Comparison of ENCODE assay signal across 15 cellular contexts in the genomic region with DNA sequence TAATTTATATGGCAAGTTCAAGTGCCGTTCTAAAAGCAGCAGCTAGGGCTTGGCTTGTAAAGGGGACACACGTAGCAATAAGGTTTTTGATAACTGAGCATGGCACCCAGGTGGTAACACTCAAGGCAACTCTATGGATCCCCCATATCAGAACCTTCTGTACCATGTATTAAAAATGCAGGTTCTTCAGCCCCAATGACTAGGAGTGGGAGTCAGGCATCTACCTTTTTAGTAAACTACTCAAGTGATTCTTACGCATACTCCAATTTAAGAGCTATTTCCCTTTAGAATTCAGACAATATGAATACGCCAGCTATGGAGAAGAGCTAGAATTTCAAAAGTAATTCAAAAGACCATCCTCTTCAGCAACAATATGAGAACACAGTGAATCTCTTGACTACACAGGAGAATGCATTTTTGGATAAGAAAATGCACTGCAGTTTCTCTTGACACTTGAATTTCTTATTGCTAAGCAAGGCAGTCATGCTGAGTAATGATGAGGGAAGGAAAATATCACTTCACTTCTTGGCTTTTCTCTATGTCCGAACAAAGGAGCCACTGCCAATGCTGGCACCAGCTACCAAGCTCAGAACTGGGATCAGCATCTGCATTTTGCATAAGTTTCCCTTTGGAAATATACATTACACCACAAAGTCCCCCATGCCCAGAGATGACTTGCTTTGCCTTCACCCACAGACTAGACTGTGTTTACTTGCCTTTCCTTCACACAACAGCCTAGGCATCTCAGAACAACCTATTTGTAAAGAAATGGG. TPM values are rescaled to one million over a fixed set of nuclear protein-coding genes. Genes with fewer than 3 reads are reported as not detected.
A peak's percentile ranks its signal among the peaks of the same experiment; 100 is the strongest.
DNase-seq lines count a peak whose midpoint lies in the region; ATAC-seq and TF ChIP-seq lines count a peak whose summit lies in the region.
"Had no signal": no experiment of that assay in that cellular context is flagged by ENCODE, and none has a peak within 500 bp of the region (broad histone marks: within the 10 kb centered on the region; RNA-seq: fewer than 3 reads in every experiment).

No MANE protein-coding gene starts in this region.

- peak; percentile 21 for ATAC-seq in SK-N-SH treated with all-trans-retinoic acid at 6 μM for 48 hours
- ATAC-seq in Panc1, result 0 out of 2 replicates have a peak, but pooled peaks have one; percentile 41
- ATAC-seq in right cardiac atrium, result peak; percentile 3 to 7
- ATAC-seq: activated CD8-positive, alpha-beta T cell treated with anti-CD3 and anti-CD28 coated beads, Interleukin-2, amount 10 ng/mL, durations not matched to agents 7 days and 5 days; effector memory CD8-positive, alpha-beta T cell had no signal

- no peak for DNase-seq in SK-N-SH
- DNase-seq in Panc1 (ENCODE audit: low read depth, low spot score), result no peak
- peak in 1 of 3 donors; percentile 62 for DNase-seq in right cardiac atrium
- peak; percentile 38 for DNase-seq in stromal cell of bone marrow (ENCODE audit: low read depth)
- no peak for DNase-seq in NCI-H1092 treated with DMSO at 0.1 percent for 48 hours (lab: John Stamatoyannopoulos, UW)
- no peak for DNase-seq in central memory CD4-positive, alpha-beta T cell
- DNase-seq in NCI-H1417 treated with DMSO at 0.1 percent for 48 hours (lab: John Stamatoyannopoulos, UW), result no peak
- DNase-seq: 8988T; activated CD8-positive, alpha-beta T cell treated with anti-CD3 and anti-CD28 coated beads, Interleukin-2, amount 10 ng/mL, durations not matched to agents 7 days and 5 days; activated effector memory CD4-positive, alpha-beta T cell treated with anti-CD3 and anti-CD28 coated beads, Interleukin-2, amount 50 U/mL, for 16 hours; effector memory CD8-positive, alpha-beta T cell; SJCRH30; stimulated activated CD4-positive, alpha-beta T cell treated with anti-CD3 and anti-CD28 coated beads, Interleukin-4, amount 100 ng/mL, for 4 hours had no signal

- no peak for TF ChIP-seq CTCF in SK-N-SH (IDR thresholded peaks at IDR 0.05)
- no peak for TF ChIP-seq CTCF in Panc1 (IDR thresholded peaks at IDR 0.05)

- no peaks in the 10 kb centered on the region for H3K36me3 ChIP-seq in SK-N-SH (replicated peaks in 1 of 2; ENCODE audit: control insufficient read depth in 1 of 2, insufficient read depth in 2 of 2, low read length in 1 of 2)
- no peaks in the 10 kb centered on the region; the same call in 1 of the 2 replicates for H3K36me3 ChIP-seq in Panc1 (ENCODE audit: control insufficient read depth, insufficient read depth, low read length)
- H3K36me3 ChIP-seq: ascending aorta, SJCRH30 had no signal

- no peak overlapping the region for H3K4me2 ChIP-seq in SK-N-SH

- H3K27me3 ChIP-seq in SK-N-SH (ENCODE audit: insufficient read depth) (no peaks in the 10 kb centered on the region), Panc1 (ENCODE audit: control insufficient read depth, insufficient read depth, low read length) (no peaks in the 10 kb centered on the region), right cardiac atrium (ENCODE audit: control insufficient read depth, insufficient read depth) (no peaks in the 10 kb centered on the region)
- H3K27me3 ChIP-seq: ascending aorta, SJCRH30 had no signal

- peaks cover 5% of the 10 kb centered on the region for H3F3A ChIP-seq in SK-N-SH (replicated peaks; ENCODE audit: insufficient read depth)

- TF ChIP-seq EP300 in SK-N-SH (IDR thresholded peaks at IDR 0.05; ENCODE audit: borderline replicate concordance in 1 of 2, low read depth in 1 of 2, low read length in 1 of 2), result no peak

- WGBS in SK-N-SH (ENCODE audit: low lambda C conversion rate), result 78% methylated on average over 5 of the region's 5 CpGs
- 52% methylated on average over 5 of the region's 5 CpGs for WGBS in right cardiac atrium

- H3K9me2 ChIP-seq in SK-N-SH, result no peaks in the 10 kb centered on the region

- H3K9me3 ChIP-seq in SK-N-SH, result no peaks in the 10 kb centered on the region
- no peaks in the 10 kb centered on the region for H3K9me3 ChIP-seq in Panc1 (ENCODE audit: control insufficient read depth, insufficient read depth, low read depth, low read length)
- H3K9me3 ChIP-seq in right cardiac atrium (ENCODE audit: control insufficient read depth, low read length), result no peaks in the 10 kb centered on the region
- H3K9me3 ChIP-seq: ascending aorta, SJCRH30 had no signal

- no TSS peak for BruUV-seq in Panc1 (replicated peaks; lab: Mats Ljungman, UMichigan)

- H2AFZ ChIP-seq in SK-N-SH (ENCODE audit: low read depth), result no peak overlapping the region

- H4K20me1 ChIP-seq in SK-N-SH (ENCODE audit: insufficient read depth), result no peaks in the 10 kb centered on the region

- POLR2A ChIA-PET in SK-N-SH (lab: Yijun Ruan, JAX) (no interaction called here), Panc1 (lab: Charles Lee) (no interaction called here)

- H3K79me2 ChIP-seq in SK-N-SH (ENCODE audit: insufficient read depth), result no peaks in the 10 kb centered on the region

- in situ Hi-C loops in Panc1 (cut with HindIII; ENCODE audit: low pct_unique_long_range_greater_than_20kb, low sequenced_read_pairs), result no loop called here

- H3K27ac ChIP-seq in SK-N-SH (ENCODE audit: low read depth in 2 of 2, low read length in 1 of 2) (no peak overlapping the region), Panc1 (ENCODE audit: low read length) (peak overlapping the region; percentile 25), right cardiac atrium (ENCODE audit: low read length) (peak overlapping the region; percentile 40)
- H3K27ac ChIP-seq: SJCRH30 had no signal

- intact Hi-C loops in Panc1 (cut with micrococcal nuclease; ENCODE audit: unreplicated experiment) (no loop called here), right cardiac atrium (cut with DNase I) (no loop called here)

- H3K9ac ChIP-seq in SK-N-SH, result no peak overlapping the region

- H3K4me3 ChIP-seq in SK-N-SH (ENCODE audit: low read depth in 2 of 2, low read length in 1 of 2) (no peak overlapping the region), Panc1 (ENCODE audit: low read depth in 2 of 2, low read length in 2 of 2) (no peak overlapping the region), right cardiac atrium (ENCODE audit: low read length) (no peak overlapping the region)
- H3K4me3 ChIP-seq: ascending aorta, SJCRH30 had no signal

- peaks cover 0 to 5% of the 10 kb centered on the region in 2 experiments; a peak in 1 of 4 replicates for H3K4me1 ChIP-seq in SK-N-SH (ENCODE audit: control insufficient read depth in 1 of 2, insufficient read depth in 2 of 2, low read depth in 1 of 2, low read length in 1 of 2)
- H3K4me1 ChIP-seq in Panc1 (ENCODE audit: control insufficient read depth, insufficient read depth, low read length), result peaks cover 55% of the 10 kb centered on the region
- peaks cover 19% of the 10 kb centered on the region for H3K4me1 ChIP-seq in right cardiac atrium (ENCODE audit: control insufficient read depth, insufficient read depth, low read length)
- H3K4me1 ChIP-seq: SJCRH30 had no signal

- CTCF ChIA-PET in SK-N-SH (lab: Yijun Ruan, JAX) (no interaction called here), Panc1 (lab: Charles Lee) (interaction anchor here (1.3 kb wide), 1 partner anchor 100 kb away, joined by 9 read pairs; no protein-coding TSS in a partner anchor)

- TF ChIP-seq RAD21 in SK-N-SH (IDR thresholded peaks at IDR 0.05; ENCODE audit: low read length), result no peak

TF ChIP-seq in SK-N-SH treated with all-trans-retinoic acid at 6 μM for 48 hours, 23 proteins besides CTCF, POLR2A, EP300 and RAD21 (continues in another document):
- TF ChIP-seq ZFP3 (CRISPR knock-in tag; IDR thresholded peaks at IDR 0.05) (no peak), ZNF565 (CRISPR knock-in tag; conservative IDR thresholded peaks at IDR 0.05; ENCODE audit: low read depth) (no peak), TCF4 (CRISPR knock-in tag; IDR thresholded peaks at IDR 0.05; ENCODE audit: borderline replicate concordance) (no peak), GLIS3 (CRISPR knock-in tag; IDR thresholded peaks at IDR 0.05) (no peak), BACH2 (CRISPR knock-in tag; IDR thresholded peaks at IDR 0.05; ENCODE audit: borderline replicate concordance) (no peak), SNAI2 (CRISPR knock-in tag; IDR thresholded peaks at IDR 0.05) (no peak)
- TF ChIP-seq, protein P1, sequence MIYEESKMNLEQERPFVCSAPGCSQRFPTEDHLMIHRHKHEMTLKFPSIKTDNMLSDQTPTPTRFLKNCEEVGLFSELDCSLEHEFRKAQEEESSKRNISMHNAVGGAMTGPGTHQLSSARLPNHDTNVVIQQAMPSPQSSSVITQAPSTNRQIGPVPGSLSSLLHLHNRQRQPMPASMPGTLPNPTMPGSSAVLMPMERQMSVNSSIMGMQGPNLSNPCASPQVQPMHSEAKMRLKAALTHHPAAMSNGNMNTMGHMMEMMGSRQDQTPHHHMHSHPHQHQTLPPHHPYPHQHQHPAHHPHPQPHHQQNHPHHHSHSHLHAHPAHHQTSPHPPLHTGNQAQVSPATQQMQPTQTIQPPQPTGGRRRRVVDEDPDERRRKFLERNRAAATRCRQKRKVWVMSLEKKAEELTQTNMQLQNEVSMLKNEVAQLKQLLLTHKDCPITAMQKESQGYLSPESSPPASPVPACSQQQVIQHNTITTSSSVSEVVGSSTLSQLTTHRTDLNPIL (CRISPR knock-in tag; IDR thresholded peaks at IDR 0.05; ENCODE audit: low read depth), result no peak

TF ChIP-seq in SK-N-SH, 30 proteins besides CTCF, POLR2A, EP300 and RAD21 (continues in another document):
- TF ChIP-seq NRF1 (IDR thresholded peaks at IDR 0.05; ENCODE audit: low read depth, low read length) (no peak), EZH2phosphoT487 (IDR thresholded peaks at IDR 0.05; ENCODE audit: borderline replicate concordance, low read depth) (no peak), TEAD4 (IDR thresholded peaks at IDR 0.05; ENCODE audit: borderline replicate concordance, insufficient read depth) (no peak), CHD2 (IDR thresholded peaks at IDR 0.05; ENCODE audit: low read length, partially characterized antibody) (no peak), YY1 (IDR thresholded peaks at IDR 0.05; ENCODE audit: low read depth) (no peak)
- TF ChIP-seq, protein P2, sequence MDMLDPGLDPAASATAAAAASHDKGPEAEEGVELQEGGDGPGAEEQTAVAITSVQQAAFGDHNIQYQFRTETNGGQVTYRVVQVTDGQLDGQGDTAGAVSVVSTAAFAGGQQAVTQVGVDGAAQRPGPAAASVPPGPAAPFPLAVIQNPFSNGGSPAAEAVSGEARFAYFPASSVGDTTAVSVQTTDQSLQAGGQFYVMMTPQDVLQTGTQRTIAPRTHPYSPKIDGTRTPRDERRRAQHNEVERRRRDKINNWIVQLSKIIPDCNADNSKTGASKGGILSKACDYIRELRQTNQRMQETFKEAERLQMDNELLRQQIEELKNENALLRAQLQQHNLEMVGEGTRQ (IDR thresholded peaks at IDR 0.05; ENCODE audit: borderline replicate concordance, low read depth, low read length), result no peak
- TF ChIP-seq, protein P3, sequence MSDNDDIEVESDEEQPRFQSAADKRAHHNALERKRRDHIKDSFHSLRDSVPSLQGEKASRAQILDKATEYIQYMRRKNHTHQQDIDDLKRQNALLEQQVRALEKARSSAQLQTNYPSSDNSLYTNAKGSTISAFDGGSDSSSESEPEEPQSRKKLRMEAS (IDR thresholded peaks at IDR 0.05; ENCODE audit: low read depth), result no peak

RNA-seq across cellular contexts. Expression of a gene that starts 53.5 kb away (rescaled TPM):
- 16.1 and 24.9 TPM in 2 replicates for polyA plus RNA-seq in SK-N-SH (2012; rRNA removed)
- polyA plus RNA-seq in SK-N-SH (2012; cell fraction: cytosol; rRNA removed), result 13.0 and 19.7 TPM in 2 replicates
- 21.3 and 27.5 TPM in 2 replicates for polyA plus RNA-seq in SK-N-SH (2012; cell fraction: nucleus; rRNA removed)
- 274 TPM for total RNA-seq in Panc1 (2021; ENCODE audit: unreplicated experiment)
- polyA plus RNA-seq in Panc1 (2012; ENCODE audit: insufficient read length), result 97.4 TPM
- total RNA-seq in right cardiac atrium, result 100 to 1,000 TPM; 385 to 462 (median 426) TPM
- polyA plus RNA-seq in right cardiac atrium, result 149 TPM

Comparison
In these comparisons a context has a peak if more than half of its experiments do, and no peak if none do; other contexts are left out.
1. H3K27ac ChIP-seq: peak in Panc1 (single experiment) and right cardiac atrium (single experiment); none in SK-N-SH (0 of 2).
2. Peak in every context shown above with its lines, with median percentiles within 50 percentile points of each other: ATAC-seq.